In the genomic region with DNA sequence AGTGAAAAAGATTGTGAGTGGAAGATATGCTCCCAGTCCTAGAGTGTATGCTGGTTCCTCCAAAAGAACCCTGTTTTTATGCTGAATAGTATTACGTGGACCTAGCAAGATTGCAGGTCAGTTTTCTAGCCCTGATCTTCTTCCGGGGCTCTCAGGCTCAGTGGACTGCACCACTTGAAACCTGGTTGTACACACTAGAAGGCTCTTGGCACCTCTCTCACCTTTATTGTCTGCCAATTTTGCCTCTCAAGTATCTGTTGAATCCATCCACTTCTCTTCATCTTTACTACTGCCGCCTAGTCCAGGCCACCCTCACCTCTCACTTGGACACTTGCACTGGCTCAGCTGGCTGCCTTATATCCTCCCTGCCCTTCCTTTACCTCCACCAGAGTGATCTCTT, we compare ENCODE assay signal across 1 cellular context.
TF ChIP-seq lines count a peak whose summit lies in the region.

No MANE protein-coding gene starts in this region.

TF ChIP-seq in GM12878, 131 proteins besides CTCF, POLR2A, EP300 and RAD21:
- no peak for TF ChIP-seq EZH2 (IDR thresholded peaks at IDR 0.05; ENCODE audit: borderline replicate concordance, control insufficient read depth, low read depth, low read length)
- TF ChIP-seq, protein P1, sequence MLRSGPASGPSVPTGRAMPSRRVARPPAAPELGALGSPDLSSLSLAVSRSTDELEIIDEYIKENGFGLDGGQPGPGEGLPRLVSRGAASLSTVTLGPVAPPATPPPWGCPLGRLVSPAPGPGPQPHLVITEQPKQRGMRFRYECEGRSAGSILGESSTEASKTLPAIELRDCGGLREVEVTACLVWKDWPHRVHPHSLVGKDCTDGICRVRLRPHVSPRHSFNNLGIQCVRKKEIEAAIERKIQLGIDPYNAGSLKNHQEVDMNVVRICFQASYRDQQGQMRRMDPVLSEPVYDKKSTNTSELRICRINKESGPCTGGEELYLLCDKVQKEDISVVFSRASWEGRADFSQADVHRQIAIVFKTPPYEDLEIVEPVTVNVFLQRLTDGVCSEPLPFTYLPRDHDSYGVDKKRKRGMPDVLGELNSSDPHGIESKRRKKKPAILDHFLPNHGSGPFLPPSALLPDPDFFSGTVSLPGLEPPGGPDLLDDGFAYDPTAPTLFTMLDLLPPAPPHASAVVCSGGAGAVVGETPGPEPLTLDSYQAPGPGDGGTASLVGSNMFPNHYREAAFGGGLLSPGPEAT (IDR thresholded peaks at IDR 0.05; ENCODE audit: low read depth), result no peak
- TF ChIP-seq PML (IDR thresholded peaks at IDR 0.05; ENCODE audit: low read length), result no peak
- TF ChIP-seq YBX1 (IDR thresholded peaks at IDR 0.05), result no peak
- no peak for TF ChIP-seq PBX3 (IDR thresholded peaks at IDR 0.05; ENCODE audit: insufficient replicate concordance, low read depth, low read length)
- TF ChIP-seq ATF7 (IDR thresholded peaks at IDR 0.05; ENCODE audit: low read depth), result no peak
- no peak for TF ChIP-seq JUND (IDR thresholded peaks at IDR 0.05; ENCODE audit: low read depth, low read length)
- no peak for TF ChIP-seq SMAD1 (IDR thresholded peaks at IDR 0.05; ENCODE audit: low read depth, partially characterized antibody)
- TF ChIP-seq EGR1 (IDR thresholded peaks at IDR 0.05; ENCODE audit: borderline replicate concordance in 1 of 2, low read depth in 2 of 2, low read length in 2 of 2), result no peak
- no peak for TF ChIP-seq POLR2AphosphoS5 (IDR thresholded peaks at IDR 0.05; ENCODE audit: low read length)
- no peak for TF ChIP-seq ZZZ3 (IDR thresholded peaks at IDR 0.05; ENCODE audit: control insufficient read depth, insufficient read length, low read depth)
